Comparison of ENCODE assay signal across 3 cellular contexts in the genomic region with DNA sequence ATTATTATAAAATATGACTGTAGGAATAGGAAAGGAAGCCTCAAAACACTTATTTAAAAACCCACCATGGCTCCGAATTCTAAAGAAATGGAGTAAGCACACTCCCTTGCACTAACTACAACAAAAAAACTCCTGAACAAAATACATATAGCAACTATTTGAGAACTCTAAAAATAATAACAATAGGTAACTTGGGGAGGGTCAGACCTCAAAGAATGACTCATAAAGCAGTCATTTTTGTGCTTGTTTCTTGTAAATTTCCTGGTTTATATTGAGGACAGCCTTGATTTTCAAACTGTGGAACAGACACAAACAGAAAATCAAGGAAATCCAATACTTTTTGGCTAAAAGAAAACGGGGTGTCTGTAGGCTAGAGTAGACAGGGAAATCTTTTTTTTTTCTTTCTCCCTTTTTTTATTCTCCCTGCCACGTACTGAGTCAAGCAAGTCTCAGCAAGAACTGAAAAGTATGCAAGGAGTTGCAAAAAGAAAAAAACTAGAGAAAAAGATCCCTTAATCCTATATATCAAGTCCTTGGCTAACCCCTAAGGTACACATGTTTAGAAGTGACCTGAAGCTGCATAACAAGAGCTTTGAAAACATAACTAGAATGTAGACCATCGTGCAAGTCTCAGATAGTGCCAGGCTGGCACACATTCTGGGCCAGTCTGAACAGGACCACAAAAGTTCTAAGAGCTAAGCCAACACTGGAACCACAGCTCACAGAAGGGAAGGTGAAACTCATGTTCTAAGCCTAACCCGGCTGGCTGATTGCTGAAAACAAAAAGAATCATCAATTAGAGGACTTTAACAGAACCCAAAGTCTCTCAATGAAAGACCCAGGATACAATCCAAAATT.
TF ChIP-seq lines count a peak whose summit lies in the region.

No MANE protein-coding gene starts in this region.

TF ChIP-seq in A549, 52 proteins besides CTCF, POLR2A, EP300 and RAD21:
- TF ChIP-seq MAZ (IDR thresholded peaks at IDR 0.05; ENCODE audit: borderline replicate concordance, low read depth, low read length) (no peak), KDM5A (IDR thresholded peaks at IDR 0.05) (no peak), HEYL (CRISPR knock-in tag; IDR thresholded peaks at IDR 0.05) (no peak), FOSB (CRISPR knock-in tag; IDR thresholded peaks at IDR 0.05) (no peak), EHMT2 (IDR thresholded peaks at IDR 0.05; ENCODE audit: low read depth) (no peak), GATA3 (IDR thresholded peaks at IDR 0.05; ENCODE audit: borderline replicate concordance) (no peak), SMC3 (IDR thresholded peaks at IDR 0.05) (no peak), CHD2 (IDR thresholded peaks at IDR 0.05; ENCODE audit: low read length, partially characterized antibody) (no peak), HOXB13 (CRISPR knock-in tag; IDR thresholded peaks at IDR 0.05; ENCODE audit: low read depth) (no peak)
- TF ChIP-seq, protein P1, sequence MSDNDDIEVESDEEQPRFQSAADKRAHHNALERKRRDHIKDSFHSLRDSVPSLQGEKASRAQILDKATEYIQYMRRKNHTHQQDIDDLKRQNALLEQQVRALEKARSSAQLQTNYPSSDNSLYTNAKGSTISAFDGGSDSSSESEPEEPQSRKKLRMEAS (IDR thresholded peaks at IDR 0.05) = no peak

TF ChIP-seq in endothelial cell of umbilical vein, 7 proteins besides CTCF, POLR2A, EP300 and RAD21:
- TF ChIP-seq MYC (IDR thresholded peaks at IDR 0.05; ENCODE audit: low read depth, low read length) = no peak
- peak; percentile 9 for TF ChIP-seq JUN (IDR thresholded peaks at IDR 0.05; ENCODE audit: borderline replicate concordance, insufficient read depth, insufficient read length, low read depth)
- no peak for TF ChIP-seq EZH2 (IDR thresholded peaks at IDR 0.05; ENCODE audit: borderline replicate concordance, low read depth, low read length, severe bottlenecking)
- peak; percentile 9 for TF ChIP-seq FOS (IDR thresholded peaks at IDR 0.05; ENCODE audit: borderline replicate concordance, insufficient read depth, low read length)
- TF ChIP-seq POLR2AphosphoS5 (IDR thresholded peaks at IDR 0.05; ENCODE audit: insufficient read depth, low read depth, low read length) = no peak
- TF ChIP-seq GATA2 (IDR thresholded peaks at IDR 0.05; ENCODE audit: insufficient read depth, insufficient read length, low read depth, low read length) = no peak
- TF ChIP-seq, protein P1 (IDR thresholded peaks at IDR 0.05; ENCODE audit: insufficient read depth, insufficient read length) = no peak

TF ChIP-seq in SK-N-SH, 30 proteins besides CTCF, POLR2A, EP300 and RAD21:
- TF ChIP-seq YY1 (IDR thresholded peaks at IDR 0.05; ENCODE audit: low read depth) (no peak), EZH2phosphoT487 (IDR thresholded peaks at IDR 0.05; ENCODE audit: borderline replicate concordance, low read depth) (no peak), CHD2 (IDR thresholded peaks at IDR 0.05; ENCODE audit: low read length, partially characterized antibody) (no peak), NFIC (IDR thresholded peaks at IDR 0.05; ENCODE audit: borderline replicate concordance) (no peak), TCF12 (IDR thresholded peaks at IDR 0.05) (no peak), TAF1 (IDR thresholded peaks at IDR 0.05; ENCODE audit: borderline replicate concordance, low read depth, low read length) (no peak), SMC3 (IDR thresholded peaks at IDR 0.05; ENCODE audit: low read depth, low read length) (no peak)
- TF ChIP-seq, protein P2, sequence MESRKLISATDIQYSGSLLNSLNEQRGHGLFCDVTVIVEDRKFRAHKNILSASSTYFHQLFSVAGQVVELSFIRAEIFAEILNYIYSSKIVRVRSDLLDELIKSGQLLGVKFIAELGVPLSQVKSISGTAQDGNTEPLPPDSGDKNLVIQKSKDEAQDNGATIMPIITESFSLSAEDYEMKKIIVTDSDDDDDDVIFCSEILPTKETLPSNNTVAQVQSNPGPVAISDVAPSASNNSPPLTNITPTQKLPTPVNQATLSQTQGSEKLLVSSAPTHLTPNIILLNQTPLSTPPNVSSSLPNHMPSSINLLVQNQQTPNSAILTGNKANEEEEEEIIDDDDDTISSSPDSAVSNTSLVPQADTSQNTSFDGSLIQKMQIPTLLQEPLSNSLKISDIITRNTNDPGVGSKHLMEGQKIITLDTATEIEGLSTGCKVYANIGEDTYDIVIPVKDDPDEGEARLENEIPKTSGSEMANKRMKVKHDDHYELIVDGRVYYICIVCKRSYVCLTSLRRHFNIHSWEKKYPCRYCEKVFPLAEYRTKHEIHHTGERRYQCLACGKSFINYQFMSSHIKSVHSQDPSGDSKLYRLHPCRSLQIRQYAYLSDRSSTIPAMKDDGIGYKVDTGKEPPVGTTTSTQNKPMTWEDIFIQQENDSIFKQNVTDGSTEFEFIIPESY (IDR thresholded peaks at IDR 0.05; ENCODE audit: borderline replicate concordance, low read depth) = no peak
